Comparison of ENCODE assay signal across 17 cellular contexts in the genomic region with DNA sequence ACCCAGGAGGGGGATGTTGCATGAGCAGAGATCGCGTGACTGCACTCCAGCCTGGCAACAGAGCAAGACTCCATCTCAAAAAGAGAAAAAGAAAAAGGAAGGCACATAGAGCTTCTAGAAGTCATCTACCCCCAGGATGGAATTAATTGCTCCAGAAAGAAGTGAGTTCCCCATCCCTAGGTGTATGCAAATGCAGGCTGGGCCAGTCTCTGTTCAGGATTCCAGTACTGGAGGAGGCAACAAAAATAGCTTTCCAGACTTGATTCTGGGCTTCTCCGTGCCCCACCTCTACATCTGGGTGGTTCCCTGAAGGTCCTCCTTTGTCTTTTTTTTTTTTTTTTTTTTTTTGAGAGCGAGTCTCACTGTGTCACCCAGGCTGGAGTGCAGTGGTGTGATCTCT. TPM values are rescaled to one million over a fixed set of nuclear protein-coding genes. Genes with fewer than 3 reads are reported as not detected.
DNase-seq lines count a peak whose midpoint lies in the region; ATAC-seq and TF ChIP-seq lines count a peak whose summit lies in the region.
"Had no signal": no experiment of that assay in that cellular context is flagged by ENCODE, and none has a peak within 500 bp of the region (broad histone marks: within the 10 kb centered on the region; RNA-seq: fewer than 3 reads in every experiment).

No MANE protein-coding gene starts in this region.

- H2AFZ ChIP-seq in GM23248, result no peak overlapping the region

- ATAC-seq in Panc1 (no peak), HG03378 (IDR thresholded peaks at IDR 0.05; ENCODE audit: unreplicated experiment) (no peak), GM21576 (IDR thresholded peaks at IDR 0.05; ENCODE audit: unreplicated experiment) (no peak)
- ATAC-seq: activated CD4-positive, CD25-positive, alpha-beta regulatory T cell treated with anti-CD3 and anti-CD28 coated beads, Interleukin-2, amount 50 U/mL, for 24 hours; activated naive CD8-positive, alpha-beta T cell treated with anti-CD3 and anti-CD28 coated beads, Interleukin-2, amount 50 U/mL, for 24 hours; activated T-cell treated with anti-CD3 and anti-CD28 coated beads, Interleukin-2, amount 50 U/mL, for 72 hours had no signal

- H3K56ac ChIP-seq in mesendoderm (ENCODE audit: low read length), result no peak overlapping the region

- TF ChIP-seq CTCF in C4-2B (conservative IDR thresholded peaks at IDR 0.05) (no peak), Panc1 (IDR thresholded peaks at IDR 0.05) (no peak), coronary artery (IDR thresholded peaks at IDR 0.05) (no peak)

- DNase-seq in DMS53 treated with DMSO at 0.1 percent for 48 hours (lab: John Stamatoyannopoulos, UW; ENCODE audit: unreplicated experiment) (peak; percentile 7), Panc1 (ENCODE audit: low read depth, low spot score) (no peak), mesendoderm (no peak), GM23248 (no peak), coronary artery (ENCODE audit: low spot score) (no peak)
- DNase-seq: activated CD4-positive, alpha-beta T cell treated with anti-CD3 and anti-CD28 coated beads, Interleukin-2, amount 50 U/mL, for 48 hours; activated naive CD8-positive, alpha-beta T cell treated with anti-CD3 and anti-CD28 coated beads, Interleukin-2, amount 50 U/mL, for 24 hours; activated T-cell treated with anti-CD3 and anti-CD28 coated beads, Interleukin-2, amount 50 U/mL, for 72 hours; central memory CD4-positive, alpha-beta T cell had no signal

- no peak overlapping the region for H2BK120ac ChIP-seq in mesendoderm (ENCODE audit: low read depth, low read length)

- peak overlapping the region; percentile 23 for H3K18ac ChIP-seq in mesendoderm (ENCODE audit: low read length)

- H4K20me1 ChIP-seq in GM23248 (ENCODE audit: insufficient read depth), result no peaks in the 10 kb centered on the region

- H3K23ac ChIP-seq in mesendoderm (ENCODE audit: low read length), result no peak overlapping the region

- no CpG with 5 or more reads among the region's 4 CpGs for WGBS in mesendoderm (ENCODE audit: extremely low coverage, insufficient coverage, low lambda C conversion rate)
- 77 to 78% methylated on average over 4 of the region's 4 CpGs for WGBS in GM23248 (ENCODE audit: low coverage in 1 of 2, low lambda C conversion rate in 2 of 2, missing lambda C conversion rate in 2 of 2), 2 experiments

- no peak overlapping the region for H4K5ac ChIP-seq in mesendoderm (ENCODE audit: low read length)

- no peak overlapping the region for H3K4ac ChIP-seq in mesendoderm (ENCODE audit: low read depth, low read length)

- no peaks in the 10 kb centered on the region for H3K9me2 ChIP-seq in GM23248 (ENCODE audit: insufficient read depth)
- H3K9me2 ChIP-seq: SK-N-SH had no signal

- H3K27ac ChIP-seq in C4-2B (peak overlapping the region; percentile 73), Panc1 (ENCODE audit: low read length) (peak overlapping the region; percentile 52; the same call in 1 of the 2 replicates), mesendoderm (ENCODE audit: low read depth, low read length) (no peak overlapping the region), GM23248 (no peak overlapping the region), coronary artery (no peak overlapping the region)
- H3K27ac ChIP-seq: left lung, neutrophil had no signal

- H3K79me2 ChIP-seq in mesendoderm (ENCODE audit: control insufficient read depth, insufficient read depth, low read length), result peaks cover 17% of the 10 kb centered on the region
- peaks cover 24% of the 10 kb centered on the region; the same call in 1 of the 2 replicates for H3K79me2 ChIP-seq in GM23248 (ENCODE audit: insufficient read depth)

- H3K4me2 ChIP-seq in mesendoderm (ENCODE audit: low read length) (no peak overlapping the region), GM23248 (ENCODE audit: unreplicated experiment) (no peak overlapping the region)
- H3K4me2 ChIP-seq: SK-N-SH had no signal

- H3K79me1 ChIP-seq in mesendoderm (ENCODE audit: low read length), result peaks cover 5% of the 10 kb centered on the region

- no TSS peak for BruUV-seq in Panc1 (replicated peaks; lab: Mats Ljungman, UMichigan)

- CTCF ChIA-PET in Panc1 (lab: Charles Lee), result no interaction called here

- H3K36me3 ChIP-seq in Panc1 (ENCODE audit: control insufficient read depth, insufficient read depth, low read length) (no peaks in the 10 kb centered on the region), mesendoderm (ENCODE audit: control insufficient read depth, insufficient read depth, low read length) (no peaks in the 10 kb centered on the region), GM23248 (ENCODE audit: low read depth) (no peaks in the 10 kb centered on the region)
- H3K36me3 ChIP-seq: left lung, neutrophil had no signal

- no peak overlapping the region for H3K9ac ChIP-seq in mesendoderm (ENCODE audit: low read length)
- H3K9ac ChIP-seq in GM23248, result no peak overlapping the region
- H3K9ac ChIP-seq: SK-N-SH had no signal

- in situ Hi-C loops in Panc1 (cut with HindIII; ENCODE audit: low pct_unique_long_range_greater_than_20kb, low sequenced_read_pairs), result no loop called here
- in situ Hi-C loops in GM23248 (cut with MboI), result no loop called here

- POLR2A ChIA-PET in Panc1 (lab: Charles Lee), result no interaction called here

- H4K8ac ChIP-seq in mesendoderm (ENCODE audit: low read depth, low read length), result no peak overlapping the region

- no peak overlapping the region for H2BK15ac ChIP-seq in mesendoderm (replicated peaks; ENCODE audit: low read depth)

- 0 out of 2 replicates have a peak, but pooled peaks cover 7% of the 10 kb centered on the region for H3F3A ChIP-seq in GM23248 (ENCODE audit: insufficient read depth)

- intact Hi-C loops in Panc1 (cut with micrococcal nuclease; ENCODE audit: unreplicated experiment), result no loop called here

- H2BK5ac ChIP-seq in mesendoderm (ENCODE audit: low read length), result no peak overlapping the region

- H3K4me3 ChIP-seq in Panc1 (ENCODE audit: low read depth in 2 of 2, low read length in 2 of 2) (no peak overlapping the region), mesendoderm (ENCODE audit: low read length) (no peak overlapping the region), GM23248 (no peak overlapping the region), coronary artery (no peak overlapping the region)
- H3K4me3 ChIP-seq: left lung, testis had no signal

- peaks cover 24% of the 10 kb centered on the region for H3K4me1 ChIP-seq in Panc1 (ENCODE audit: control insufficient read depth, insufficient read depth, low read length)
- H3K4me1 ChIP-seq in mesendoderm (ENCODE audit: control insufficient read depth, low read depth, low read length), result no peaks in the 10 kb centered on the region
- H3K4me1 ChIP-seq in GM23248 (ENCODE audit: insufficient read depth), result peaks cover 13% of the 10 kb centered on the region
- H3K4me1 ChIP-seq: left lung had no signal

- H3K9me3 ChIP-seq in Panc1 (ENCODE audit: control insufficient read depth, insufficient read depth, low read depth, low read length), result no peaks in the 10 kb centered on the region
- no peaks in the 10 kb centered on the region for H3K9me3 ChIP-seq in GM23248 (ENCODE audit: low read depth)
- H3K9me3 ChIP-seq: left lung, neutrophil, SK-N-SH, testis had no signal

- H3K27me3 ChIP-seq in Panc1 (ENCODE audit: control insufficient read depth, insufficient read depth, low read length), result no peaks in the 10 kb centered on the region
- H3K27me3 ChIP-seq in mesendoderm (ENCODE audit: insufficient read depth, low read length, poor library complexity), result no peaks in the 10 kb centered on the region
- no peaks in the 10 kb centered on the region for H3K27me3 ChIP-seq in GM23248 (replicated peaks; ENCODE audit: insufficient read depth)
- H3K27me3 ChIP-seq: left lung, neutrophil, testis had no signal

- no peak overlapping the region for H2AK5ac ChIP-seq in mesendoderm (ENCODE audit: low read length)

RNA-seq across cellular contexts. Expression of a gene that starts 28.6 kb away (rescaled TPM):
- total RNA-seq in Panc1 (2021; ENCODE audit: unreplicated experiment), result 41.1 TPM
- 7.6 TPM for polyA plus RNA-seq in Panc1 (2012; ENCODE audit: insufficient read length)
- 8.2 TPM for polyA plus RNA-seq in mesendoderm (2013, experiment 1 of 2)
- 8.1 TPM for polyA plus RNA-seq in mesendoderm (2013, experiment 2 of 2)
- total RNA-seq in GM23248 (2014; rRNA removed; shearing (Covaris generic)), result 6.2 and 8.4 TPM in 2 replicates
- polyA plus RNA-seq in GM23248 (2016; fragmentation: Nextera tagmentation; extraction: Ambion mirVana), result 0.70 and 2.9 TPM in 2 replicates

Comparison
In these comparisons a context has a peak if more than half of its experiments do, and no peak if none do; other contexts are left out.
1. H3K27ac ChIP-seq: peak in C4-2B (single experiment) and Panc1 (single experiment); none in mesendoderm (single experiment), GM23248 (single experiment) and coronary artery (0 of 2).